ENCODE assay signal across 15 cellular contexts in the genomic region with DNA sequence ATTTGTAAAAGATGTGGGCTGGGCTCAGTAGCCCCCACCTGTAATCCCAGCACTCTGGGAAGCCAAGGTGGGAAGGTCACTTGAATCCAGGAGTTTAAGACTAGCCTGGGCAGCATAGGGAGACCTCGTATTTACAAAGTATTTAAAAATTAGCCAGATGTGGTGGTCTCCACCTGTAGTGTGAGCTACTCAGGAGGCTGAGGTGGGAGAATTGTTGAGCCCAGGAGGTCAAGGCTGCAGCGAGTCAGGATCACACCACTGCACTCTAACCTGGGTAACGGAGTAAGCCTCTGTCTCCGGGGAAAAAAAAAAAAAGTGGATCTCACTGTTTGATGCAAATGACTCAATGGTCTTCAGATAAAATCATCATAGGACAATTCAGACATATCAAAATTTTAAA.
DNase-seq lines count a peak whose midpoint lies in the region; ATAC-seq and TF ChIP-seq lines count a peak whose summit lies in the region.
"Had no signal": no experiment of that assay in that cellular context is flagged by ENCODE, and none has a peak within 500 bp of the region (broad histone marks: within the 10 kb centered on the region; RNA-seq: fewer than 3 reads in every experiment).

No MANE protein-coding gene starts in this region.

- H4K8ac ChIP-seq in trophoblast cell (ENCODE audit: low read depth, low read length) = no peak overlapping the region

- H2BK5ac ChIP-seq in trophoblast cell (ENCODE audit: low read depth, low read length, poor library complexity) = no peak overlapping the region

- H3K27ac ChIP-seq in trophoblast cell (ENCODE audit: low read depth, low read length) = no peak overlapping the region
- no peak overlapping the region for H3K27ac ChIP-seq in spleen
- H3K27ac ChIP-seq: 22Rv1 had no signal

- H2AFZ ChIP-seq in trophoblast cell (ENCODE audit: insufficient read depth, low read length, poor library complexity) = no peak overlapping the region

- no peak overlapping the region for H3K18ac ChIP-seq in trophoblast cell (ENCODE audit: low read length)

- no peak overlapping the region for H2AK5ac ChIP-seq in trophoblast cell (ENCODE audit: low read length)

- no peak for TF ChIP-seq POLR2A in spleen (IDR thresholded peaks at IDR 0.05)

- peak overlapping the region; percentile 20 for H3K27ac Mint-ChIP-seq in T-helper 2 cell treated with Interferon-gamma antibody and Interleukin-4, amounts not matched to agents 5 μg/mL and 100 μg/mL, for 36 hours
- peak overlapping the region; percentile 8 for H3K27ac Mint-ChIP-seq in T-helper 17 cell
- H3K27ac Mint-ChIP-seq in effector memory CD8-positive, alpha-beta T cell = peak overlapping the region; percentile 47 to 78
- H3K27ac Mint-ChIP-seq in MCF 10A (ENCODE audit: low read depth, unreplicated experiment) = no peak overlapping the region
- H3K27ac Mint-ChIP-seq: CD8-positive, alpha-beta T cell had no signal

- H3K4ac ChIP-seq in trophoblast cell (ENCODE audit: low read depth, low read length) = no peak overlapping the region

- H3K9me3 Mint-ChIP-seq in T-helper 2 cell treated with Interferon-gamma antibody and Interleukin-4, amounts not matched to agents 5 μg/mL and 100 μg/mL, for 36 hours = no peaks in the 10 kb centered on the region
- H3K9me3 Mint-ChIP-seq in effector memory CD8-positive, alpha-beta T cell = no peaks in the 10 kb centered on the region
- no peaks in the 10 kb centered on the region for H3K9me3 Mint-ChIP-seq in MCF 10A (ENCODE audit: unreplicated experiment)
- H3K9me3 Mint-ChIP-seq: CD14-positive monocyte; CD8-positive, alpha-beta T cell had no signal

- no peak overlapping the region for H3K4me3 Mint-ChIP-seq in T-helper 2 cell treated with Interferon-gamma antibody and Interleukin-4, amounts not matched to agents 5 μg/mL and 100 μg/mL, for 36 hours
- H3K4me3 Mint-ChIP-seq in T-helper 17 cell = peak overlapping the region; percentile 59
- no peak overlapping the region for H3K4me3 Mint-ChIP-seq in effector memory CD8-positive, alpha-beta T cell
- no peak overlapping the region for H3K4me3 Mint-ChIP-seq in MCF 10A (ENCODE audit: unreplicated experiment)
- H3K4me3 Mint-ChIP-seq: CD14-positive monocyte; CD8-positive, alpha-beta T cell had no signal

- H4K91ac ChIP-seq in trophoblast cell (ENCODE audit: low read depth, low read length) = no peak overlapping the region

- ATAC-seq in T-helper 17 cell = no peak
- ATAC-seq in effector memory CD8-positive, alpha-beta T cell (replicated peaks) = no peak
- ATAC-seq: CD8-positive, alpha-beta T cell had no signal

- no peaks in the 10 kb centered on the region for H3K9me3 ChIP-seq in T-helper 17 cell (ENCODE audit: control insufficient read depth, low read length, poor library complexity, severe bottlenecking)
- no peaks in the 10 kb centered on the region for H3K9me3 ChIP-seq in trophoblast cell (ENCODE audit: insufficient read depth, low read depth, low read length)
- no peaks in the 10 kb centered on the region for H3K9me3 ChIP-seq in spleen

- no peaks in the 10 kb centered on the region for H3K27me3 Mint-ChIP-seq in T-helper 2 cell treated with Interferon-gamma antibody and Interleukin-4, amounts not matched to agents 5 μg/mL and 100 μg/mL, for 36 hours (ENCODE audit: low read depth)
- H3K27me3 Mint-ChIP-seq in T-helper 17 cell (no peaks in the 10 kb centered on the region), MCF 10A (ENCODE audit: insufficient read depth, unreplicated experiment) (no peaks in the 10 kb centered on the region)
- H3K27me3 Mint-ChIP-seq in effector memory CD8-positive, alpha-beta T cell = no peaks in the 10 kb centered on the region

- H4K12ac ChIP-seq in trophoblast cell (ENCODE audit: low read depth, low read length) = peak overlapping the region; percentile 30

- POLR2A ChIA-PET in MCF 10A (lab: Yijun Ruan, JAX) = interaction anchor here (0.9 to 8.0 kb wide), 2 partner anchors 12 to 266 kb away, joined by 3 to 45 read pairs; a partner anchor contains a TSS

- no peak overlapping the region for H3K4me3 ChIP-seq in trophoblast cell (ENCODE audit: low read depth, low read length)
- no peak overlapping the region for H3K4me3 ChIP-seq in spleen

- no peak overlapping the region for H3K14ac ChIP-seq in trophoblast cell (ENCODE audit: low read length)

- H3K4me1 Mint-ChIP-seq in T-helper 2 cell treated with Interferon-gamma antibody and Interleukin-4, amounts not matched to agents 5 μg/mL and 100 μg/mL, for 36 hours (ENCODE audit: low read depth) = peaks cover 34% of the 10 kb centered on the region
- peaks cover 27% of the 10 kb centered on the region for H3K4me1 Mint-ChIP-seq in T-helper 17 cell
- peaks cover 3 to 21% of the 10 kb centered on the region in 2 donors for H3K4me1 Mint-ChIP-seq in effector memory CD8-positive, alpha-beta T cell (ENCODE audit: low read depth in 2 of 2)
- H3K4me1 Mint-ChIP-seq in MCF 10A (ENCODE audit: insufficient read depth, unreplicated experiment) = peaks cover 7% of the 10 kb centered on the region

- intact Hi-C loops in spleen (cut with DNase I; ENCODE audit: low total_unique reads) (no loop called here), MCF 10A (cut with micrococcal nuclease) (no loop called here)

- H3K36me3 Mint-ChIP-seq in T-helper 2 cell treated with Interferon-gamma antibody and Interleukin-4, amounts not matched to agents 5 μg/mL and 100 μg/mL, for 36 hours (ENCODE audit: low read depth) = peaks cover 39% of the 10 kb centered on the region
- H3K36me3 Mint-ChIP-seq in T-helper 17 cell (ENCODE audit: low read depth) = peaks cover 3% of the 10 kb centered on the region
- peaks cover 60% of the 10 kb centered on the region for H3K36me3 Mint-ChIP-seq in effector memory CD8-positive, alpha-beta T cell (ENCODE audit: insufficient read depth)
- peaks cover 71% of the 10 kb centered on the region for H3K36me3 Mint-ChIP-seq in MCF 10A (ENCODE audit: insufficient read depth, unreplicated experiment)

- H3K27me3 ChIP-seq in trophoblast cell (ENCODE audit: insufficient read depth, low read length) (no peaks in the 10 kb centered on the region), spleen (replicated peaks in 1 of 7) (no peaks in the 10 kb centered on the region)

- H3K79me2 ChIP-seq in trophoblast cell (ENCODE audit: control insufficient read depth, insufficient read depth, low read length, poor library complexity) = no peaks in the 10 kb centered on the region

- H3K9ac ChIP-seq in trophoblast cell (ENCODE audit: low read length) = no peak overlapping the region

- BruUV-seq in MCF 10A (replicated peaks; lab: Mats Ljungman, UMichigan) = no TSS peak

- TF ChIP-seq CTCF in spleen (IDR thresholded peaks at IDR 0.05 in 8 of 11, conservative IDR thresholded peaks at IDR 0.05 in 3 of 11) (no peak), MCF 10A (IDR thresholded peaks at IDR 0.05; ENCODE audit: unreplicated experiment) (no peak)

- H2BK120ac ChIP-seq in trophoblast cell (ENCODE audit: insufficient read depth, low read length, poor library complexity) = peak overlapping the region; percentile 13

- DNase-seq in T-helper 2 cell treated with Interferon-gamma antibody and Interleukin-4, amounts not matched to agents 5 μg/mL and 100 μg/mL, for 36 hours (ENCODE audit: low spot score) = no peak
- DNase-seq in T-helper 2 cell (no peak), T-helper 17 cell (no peak), trophoblast cell (no peak), spleen (no peak), OCI-M2 (lab: John Stamatoyannopoulos, UW; ENCODE audit: unreplicated experiment) (no peak), MCF 10A (ENCODE audit: unreplicated experiment) (no peak)
- DNase-seq in effector memory CD8-positive, alpha-beta T cell = no peak
- DNase-seq: CD8-positive, alpha-beta T cell; COR-L47; DMS53; GF-D8; HCEC 1CT had no signal

- H3K36me3 ChIP-seq in trophoblast cell (ENCODE audit: control insufficient read depth in 1 of 2, insufficient read depth in 2 of 2, low read length in 2 of 2) (peaks cover 9 to 19% of the 10 kb centered on the region in 2 experiments), spleen (peaks cover 0 to 72% (median 36%) of the 10 kb centered on the region in 6 donors)

- no CpG with 5 or more reads among the region's 4 CpGs for WGBS in trophoblast cell (ENCODE audit: extremely low coverage, insufficient coverage, insufficient read length)
- WGBS in spleen, 5 donors = 91 to 96% (median 94%) methylated on average over 4 of the region's 4 CpGs

- no peak overlapping the region for H3K4me2 ChIP-seq in trophoblast cell (ENCODE audit: low read length)

- CTCF ChIA-PET in MCF 10A (lab: Yijun Ruan, JAX) = interaction anchor here (0.5 to 2.8 kb wide), 6 partner anchors 15 to 280 kb away, joined by 3 to 22 read pairs (median 4); no protein-coding TSS in a partner anchor

- H3K79me1 ChIP-seq in trophoblast cell (ENCODE audit: low read length) = no peaks in the 10 kb centered on the region

- no peak overlapping the region for H3K23ac ChIP-seq in trophoblast cell (ENCODE audit: low read length)

- H2BK12ac ChIP-seq in trophoblast cell (ENCODE audit: low read length) = no peak overlapping the region

- H3K4me1 ChIP-seq in trophoblast cell (ENCODE audit: control insufficient read depth in 1 of 2, insufficient read depth in 2 of 2, low read length in 2 of 2) (no peaks in the 10 kb centered on the region), spleen (peaks cover 0 to 23% (median 6%) of the 10 kb centered on the region in 6 donors)
